Comparison of ENCODE assay signal across 9 cellular contexts in the genomic region with DNA sequence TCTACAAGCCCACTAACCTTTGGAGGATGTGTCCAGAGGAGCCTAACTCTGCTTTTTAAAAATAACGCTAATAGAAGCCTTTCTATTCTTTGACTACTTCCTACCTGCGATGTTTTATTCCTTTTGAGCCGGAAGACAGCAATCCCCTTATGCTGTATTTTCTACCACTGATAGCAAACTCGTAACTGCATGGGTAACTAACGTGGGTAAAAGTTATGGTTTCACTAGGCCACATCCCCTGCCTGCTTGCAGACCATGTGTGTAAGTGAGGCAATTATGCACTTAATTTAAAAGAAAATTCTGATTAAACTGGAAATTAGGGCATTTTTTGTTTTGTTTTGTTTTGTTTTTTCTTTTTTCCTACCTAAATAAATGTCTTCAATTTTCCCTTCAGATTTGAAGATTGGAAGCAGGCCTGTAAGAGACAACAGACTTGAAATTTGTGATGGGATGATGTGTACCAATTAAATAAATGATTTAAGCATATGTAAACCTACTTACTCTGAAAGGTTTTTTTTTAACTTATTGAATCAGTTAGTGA. TPM values are rescaled to one million over a fixed set of nuclear protein-coding genes. Genes with fewer than 3 reads are reported as not detected.
A peak's percentile ranks its signal among the peaks of the same experiment; 100 is the strongest.
DNase-seq lines count a peak whose midpoint lies in the region; ATAC-seq and TF ChIP-seq lines count a peak whose summit lies in the region.
"Had no signal": no experiment of that assay in that cellular context is flagged by ENCODE, and none has a peak within 500 bp of the region (broad histone marks: within the 10 kb centered on the region; RNA-seq: fewer than 3 reads in every experiment).

No MANE protein-coding gene starts in this region.

- WGBS in esophagus, 2 donors: 1 to 3% methylated on average over 5 of the region's 5 CpGs

- H3K27me3 Mint-ChIP-seq in neural progenitor cell (ENCODE audit: insufficient read depth, low read depth): no peaks in the 10 kb centered on the region

- peak overlapping the region; percentile 99 for H3K4me3 Mint-ChIP-seq in neural progenitor cell

- peaks cover 5% of the 10 kb centered on the region for H3K36me3 Mint-ChIP-seq in neural progenitor cell

- H3K4me3 ChIP-seq in AG09309 (ENCODE audit: control insufficient read depth, low read depth, low read length) (peak overlapping the region; percentile 67), esophagus (ENCODE audit: low read depth in 1 of 2, low read length in 2 of 2) (peak overlapping the region; percentile 74 to 85), neural progenitor cell (peak overlapping the region; percentile 95)

- no peaks in the 10 kb centered on the region for H4K20me1 ChIP-seq in neural progenitor cell (ENCODE audit: low read depth)

- no peaks in the 10 kb centered on the region for H3K36me3 ChIP-seq in esophagus (ENCODE audit: control insufficient read depth in 2 of 2, insufficient read depth in 2 of 2, low read length in 1 of 2)
- peaks cover 21% of the 10 kb centered on the region for H3K36me3 ChIP-seq in neural progenitor cell

- ATAC-seq in GM18520 (IDR thresholded peaks at IDR 0.05; ENCODE audit: unreplicated experiment): peak; percentile 16
- ATAC-seq in HG03060 (IDR thresholded peaks at IDR 0.05; ENCODE audit: low read depth, unreplicated experiment): peak; percentile 8

- H3K79me2 ChIP-seq in neural progenitor cell (ENCODE audit: low read depth): peaks cover 35% of the 10 kb centered on the region

- H3K9me3 ChIP-seq in esophagus (ENCODE audit: control insufficient read depth in 2 of 2, insufficient read depth in 1 of 2, low read depth in 1 of 2, low read length in 1 of 2) (no peaks in the 10 kb centered on the region), neural progenitor cell (ENCODE audit: low read depth) (no peaks in the 10 kb centered on the region)

- H3K27me3 ChIP-seq in esophagus (ENCODE audit: control insufficient read depth in 1 of 2, insufficient read depth in 2 of 2, low read length in 2 of 2) (no peaks in the 10 kb centered on the region), neural progenitor cell (no peaks in the 10 kb centered on the region)

- peak overlapping the region; percentile 82 for H3K4me2 ChIP-seq in neural progenitor cell

- DNase-seq in AG09309 (ENCODE audit: low read depth) (no peak), SK-N-DZ (ENCODE audit: low spot score) (peak; percentile 21), neural progenitor cell (ENCODE audit: low spot score) (no peak), UCSD-AML1 (lab: John Stamatoyannopoulos, UW; ENCODE audit: unreplicated experiment) (no peak)
- no peak for DNase-seq in stimulated activated CD4-positive, alpha-beta T cell treated with anti-CD3 and anti-CD28 coated beads, Interleukin-12 subunit alpha, Interleukin-12 subunit beta, amount 100 ng/mL, for 4 hours

- H3K4me1 ChIP-seq in esophagus (ENCODE audit: control insufficient read depth in 2 of 2, insufficient read depth in 2 of 2, low read length in 1 of 2): no peaks in the 10 kb centered on the region
- H3K4me1 ChIP-seq in neural progenitor cell: peaks cover 8% of the 10 kb centered on the region

- TF ChIP-seq CTCF in AG09309 (IDR thresholded peaks at IDR 0.05; ENCODE audit: control insufficient read depth, insufficient read depth, low read depth, low read length, missing control alignments) (no peak), neural progenitor cell (IDR thresholded peaks at IDR 0.05) (no peak)

- H3K9ac ChIP-seq in neural progenitor cell: peak overlapping the region; percentile 91

- peak overlapping the region; percentile 93 for H3K27ac ChIP-seq in esophagus (ENCODE audit: low read depth in 2 of 2, low read length in 1 of 2)
- H3K27ac ChIP-seq in neural progenitor cell: peak overlapping the region; percentile 82

- peak overlapping the region; percentile 91 for H2AFZ ChIP-seq in neural progenitor cell (replicated peaks)

- H3K9me3 Mint-ChIP-seq in neural progenitor cell: no peaks in the 10 kb centered on the region

- H3F3A ChIP-seq in neural progenitor cell (ENCODE audit: low read depth): peaks cover 6% of the 10 kb centered on the region

- H3K4me1 Mint-ChIP-seq in neural progenitor cell: peaks cover 29% of the 10 kb centered on the region

- peak overlapping the region; percentile 99 for H3K27ac Mint-ChIP-seq in neural progenitor cell

RNA-seq across cellular contexts. Expression of a gene that starts 0.9 kb away (rescaled TPM):
- 11.0 and 12.1 TPM in 2 replicates for polyA plus RNA-seq in SK-N-DZ (2014; cell fraction: cytosol; rRNA removed)
- polyA plus RNA-seq in SK-N-DZ (2014; cell fraction: nucleus; rRNA removed): 20.0 and 23.6 TPM in 2 replicates
- polyA plus RNA-seq in esophagus: 10 to 100 TPM; 11.4 to 13.5 TPM
- total RNA-seq in neural progenitor cell (ENCODE audit: low replicate concordance): 21.9 and 38.2 TPM in 2 replicates

RNA-seq across cellular contexts. Expression of a gene that starts 40.4 kb away (rescaled TPM):
- not detected in 2 replicates for polyA plus RNA-seq in SK-N-DZ (2014; cell fraction: cytosol; rRNA removed)
- not detected in 2 replicates for polyA plus RNA-seq in SK-N-DZ (2014; cell fraction: nucleus; rRNA removed)
- polyA plus RNA-seq in esophagus: 1 to 10 TPM in 1 of 2 donors, under 1 TPM in 1; 0.37 to 1.3 TPM
- total RNA-seq in neural progenitor cell (ENCODE audit: low replicate concordance): not detected in 2 replicates
- total RNA-seq: T-helper 2 cell treated with Interferon-gamma antibody and Interleukin-4, amounts not matched to agents 100 ng/mL and 5 ng/mL, for 36 hours had no signal
